Comparison of ENCODE assay signal across 26 cellular contexts in genomic region chr2:144115892-144116291, GRCh38.
DNase-seq lines count a peak whose midpoint lies in the region; ATAC-seq, FAIRE-seq and TF ChIP-seq lines count a peak whose summit lies in the region.
"Had no signal": no experiment of that assay in that cellular context is flagged by ENCODE, and none has a peak within 500 bp of the region (broad histone marks: within the 10 kb centered on the region; RNA-seq: fewer than 3 reads in every experiment).

No MANE protein-coding gene starts in this region.

- intact Hi-C loops in IMR-90 (cut with micrococcal nuclease) (no loop called here), endothelial cell of umbilical vein (cut with micrococcal nuclease) (loop anchor here (10.0 kb wide), 1 partner anchor 631 kb away; no protein-coding TSS in a partner anchor)

- H4K20me1 ChIP-seq in IMR-90 (ENCODE audit: insufficient read depth, low read length) = no peaks in the 10 kb centered on the region
- H4K20me1 ChIP-seq in endothelial cell of umbilical vein (replicated peaks; ENCODE audit: control insufficient read depth, extremely low read depth, insufficient read depth, low read length) = no peaks in the 10 kb centered on the region

- H3K9me3 ChIP-seq in IMR-90 (ENCODE audit: control insufficient read depth, insufficient read depth, low read length) (no peaks in the 10 kb centered on the region), endothelial cell of umbilical vein (replicated peaks; ENCODE audit: control insufficient read depth, insufficient read depth, low read length) (no peaks in the 10 kb centered on the region)
- H3K9me3 ChIP-seq: psoas muscle had no signal

- CTCF ChIA-PET in IMR-90 (lab: Yijun Ruan, JAX) (no interaction called here), endothelial cell of umbilical vein (lab: Charles Lee) (no interaction called here)

- H2AFZ ChIP-seq in IMR-90 (replicated peaks; ENCODE audit: low read length, poor library complexity) = no peak overlapping the region
- H2AFZ ChIP-seq in endothelial cell of umbilical vein (ENCODE audit: low read depth, low read length) = no peak overlapping the region

- H3K4me1 ChIP-seq in IMR-90 (ENCODE audit: control insufficient read depth, insufficient read depth, low read length) (peaks cover 3% of the 10 kb centered on the region), endothelial cell of umbilical vein (ENCODE audit: control insufficient read depth, extremely low read depth, insufficient read depth, low read length) (peaks cover 9% of the 10 kb centered on the region)
- H3K4me1 ChIP-seq: psoas muscle, tibial nerve had no signal

- no peak overlapping the region for H2BK120ac ChIP-seq in IMR-90 (ENCODE audit: low read depth, low read length)

- no peak overlapping the region for H3K4me3 Mint-ChIP-seq in mesothelial cell of epicardium
- H3K4me3 Mint-ChIP-seq: activated CD8-positive, alpha-beta T cell treated with anti-CD3 and anti-CD28 coated beads for 36 hours; CD8-positive, alpha-beta memory T cell; naive B cell had no signal

- in situ Hi-C loops in IMR-90 (cut with MboI; ENCODE audit: low sequenced_read_pairs) = no loop called here

- POLR2A ChIA-PET in IMR-90 (lab: Charles Lee; ENCODE audit: unreplicated experiment) = no interaction called here
- POLR2A ChIA-PET in endothelial cell of umbilical vein (lab: Charles Lee) = no interaction called here

- no peak overlapping the region for H3K56ac ChIP-seq in IMR-90 (ENCODE audit: extremely low read depth, insufficient read depth, low read length)

- peaks cover 37% of the 10 kb centered on the region for H3K4me1 Mint-ChIP-seq in mesothelial cell of epicardium

- TF ChIP-seq RAD21 in IMR-90 (IDR thresholded peaks at IDR 0.05; ENCODE audit: low read length) = no peak

- no peak overlapping the region for H4K5ac ChIP-seq in IMR-90 (ENCODE audit: low read depth, low read length)

- no peaks in the 10 kb centered on the region for H3K79me2 ChIP-seq in endothelial cell of umbilical vein (ENCODE audit: control insufficient read depth, insufficient read depth, low read length)

- no peak overlapping the region for H2BK5ac ChIP-seq in IMR-90 (ENCODE audit: low read depth, low read length, poor library complexity, severe bottlenecking)

- no peak overlapping the region for H2AK9ac ChIP-seq in IMR-90 (replicated peaks; ENCODE audit: low read depth, low read length, poor library complexity)

- peaks cover 15% of the 10 kb centered on the region for H3K36me3 Mint-ChIP-seq in mesothelial cell of epicardium

- no peak overlapping the region for H2BK15ac ChIP-seq in IMR-90 (ENCODE audit: low read depth, low read length)

- H3K27me3 ChIP-seq in IMR-90 (ENCODE audit: control insufficient read depth, insufficient read depth, low read length) (no peaks in the 10 kb centered on the region), endothelial cell of umbilical vein (ENCODE audit: control insufficient read depth in 2 of 2, insufficient read depth in 2 of 2, low read length in 2 of 2) (no peaks in the 10 kb centered on the region)
- H3K27me3 ChIP-seq: heart right ventricle, tibial nerve had no signal

- H3K4ac ChIP-seq in IMR-90 (ENCODE audit: low read depth, low read length) = no peak overlapping the region

- TF ChIP-seq CTCF in AG10803 (conservative IDR thresholded peaks at IDR 0.05; ENCODE audit: low read length) = no peak
- no peak for TF ChIP-seq CTCF in IMR-90 (conservative IDR thresholded peaks at IDR 0.05; ENCODE audit: low read depth, low read length)
- no peak for TF ChIP-seq CTCF in endothelial cell of umbilical vein (IDR thresholded peaks at IDR 0.05; ENCODE audit: extremely low read depth in 1 of 2, insufficient read depth in 1 of 2, low read depth in 1 of 2, low read length in 2 of 2)
- TF ChIP-seq CTCF in mesothelial cell of epicardium (IDR thresholded peaks at IDR 0.05; ENCODE audit: unreplicated experiment) = no peak

- dilution Hi-C loops in IMR-90 (cut with HindIII; ENCODE audit: low sequenced_read_pairs, unreplicated experiment) (no loop called here), endothelial cell of umbilical vein (cut with MboI; ENCODE audit: extremely low pct_ligation_motif_present, low sequenced_read_pairs) (no loop called here)

- TF ChIP-seq POLR2A in IMR-90 (IDR thresholded peaks at IDR 0.05; ENCODE audit: low read depth, low read length) (no peak), endothelial cell of umbilical vein (IDR thresholded peaks at IDR 0.05; ENCODE audit: low read depth, low read length) (no peak)

- H3K27me3 Mint-ChIP-seq in mesothelial cell of epicardium (ENCODE audit: low read depth) = no peaks in the 10 kb centered on the region
- H3K27me3 Mint-ChIP-seq: activated CD8-positive, alpha-beta T cell treated with anti-CD3 and anti-CD28 coated beads for 36 hours; CD8-positive, alpha-beta memory T cell; naive B cell had no signal

- peak; percentile 15 for DNase-seq in AG10803 (ENCODE audit: low read depth)
- DNase-seq in IMR-90 = peak; percentile 69
- DNase-seq in endothelial cell of umbilical vein (ENCODE audit: low read depth, low spot score) = no peak
- DNase-seq in mesothelial cell of epicardium (ENCODE audit: low spot score in 2 of 2, unreplicated experiment in 2 of 2) = no peak
- DNase-seq in OCI-M2 (lab: John Stamatoyannopoulos, UW; ENCODE audit: unreplicated experiment) = no peak
- DNase-seq in Ammon's horn (ENCODE audit: low spot score) = no peak
- no peak for DNase-seq in MV-4-11 (lab: John Stamatoyannopoulos, UW)
- no peak for DNase-seq in GF-D8 (lab: John Stamatoyannopoulos, UW)
- DNase-seq: activated CD8-positive, alpha-beta T cell treated with anti-CD3 and anti-CD28 coated beads for 36 hours; anterior cingulate cortex; CD8-positive, alpha-beta memory T cell; effector CD4-positive, alpha-beta T cell; heart right ventricle; kidney glomerular epithelial cell; midbrain; naive B cell; NCI-H1092 treated with DMSO at 0.1 percent for 48 hours; NCI-H187; NCI-H2171; NCI-H510A treated with DMSO at 0.1 percent for 48 hours; psoas muscle; stimulated activated CD4-positive, alpha-beta T cell treated with anti-CD3 and anti-CD28 coated beads, Interleukin-4, amount 100 ng/mL, for 24 hours had no signal

- WGBS in IMR-90 (ENCODE audit: extremely low coverage in 2 of 2, insufficient read length in 1 of 2), 2 experiments = no CpG with 5 or more reads among the region's 1 CpG

- H3K36me3 ChIP-seq in IMR-90 (ENCODE audit: control insufficient read depth, insufficient read depth, low read length) (no peaks in the 10 kb centered on the region), endothelial cell of umbilical vein (ENCODE audit: control insufficient read depth in 2 of 2, extremely low read depth in 1 of 2, insufficient read depth in 2 of 2, low read length in 2 of 2) (no peaks in the 10 kb centered on the region)
- H3K36me3 ChIP-seq: heart right ventricle had no signal

- H2BK20ac ChIP-seq in IMR-90 (ENCODE audit: low read depth, low read length) = no peak overlapping the region

- H3K9me3 Mint-ChIP-seq in mesothelial cell of epicardium = peaks cover 12% of the 10 kb centered on the region

- H3K4me3 ChIP-seq in AG10803 (ENCODE audit: low read length) (no peak overlapping the region), IMR-90 (ENCODE audit: insufficient read depth, low read depth, low read length) (no peak overlapping the region), endothelial cell of umbilical vein (replicated peaks in 1 of 3; ENCODE audit: insufficient read depth in 1 of 3, low read depth in 1 of 3, low read length in 3 of 3) (no peak overlapping the region)
- H3K4me3 ChIP-seq: heart right ventricle, psoas muscle, tibial nerve had no signal

- peak overlapping the region; percentile 20 for H3K14ac ChIP-seq in IMR-90 (replicated peaks; ENCODE audit: low read depth, low read length)

- H3K9ac ChIP-seq in IMR-90 (ENCODE audit: low read depth, low read length) = no peak overlapping the region
- no peak overlapping the region for H3K9ac ChIP-seq in endothelial cell of umbilical vein (replicated peaks; ENCODE audit: extremely low read depth, insufficient read depth, low read length)

- H3K18ac ChIP-seq in IMR-90 (ENCODE audit: low read depth, low read length) = no peak overlapping the region

- H3K4me2 ChIP-seq in IMR-90 (ENCODE audit: low read depth, low read length) = no peak overlapping the region
- no peak overlapping the region for H3K4me2 ChIP-seq in endothelial cell of umbilical vein (ENCODE audit: insufficient read depth, low read length)

- no peak overlapping the region for H2AK5ac ChIP-seq in IMR-90 (ENCODE audit: low read depth, low read length)

- H4K8ac ChIP-seq in IMR-90 (ENCODE audit: low read depth in 2 of 2, low read length in 2 of 2) = no peak overlapping the region

- peak; percentile 63; the same call in 1 of the 2 replicates for ATAC-seq in IMR-90 (ENCODE audit: low read depth)
- ATAC-seq: activated CD8-positive, alpha-beta T cell treated with anti-CD3 and anti-CD28 coated beads for 36 hours; activated naive CD4-positive, alpha-beta T cell treated with anti-CD3 and anti-CD28 coated beads, Interleukin-2, amount 50 U/mL, for 72 hours; heart right ventricle; psoas muscle; Right ventricle myocardium inferior had no signal

- H3K9me1 ChIP-seq in IMR-90 (ENCODE audit: insufficient read depth, low read length) = peaks cover 3% of the 10 kb centered on the region
- no peaks in the 10 kb centered on the region for H3K9me1 ChIP-seq in endothelial cell of umbilical vein (replicated peaks; ENCODE audit: control insufficient read depth, extremely low read depth, insufficient read depth, low read length)

- no peaks in the 10 kb centered on the region for H3K79me1 ChIP-seq in IMR-90 (ENCODE audit: low read depth in 1 of 2, low read length in 2 of 2)

- no peak overlapping the region for H3K23ac ChIP-seq in IMR-90 (ENCODE audit: low read depth, low read length)

- peak overlapping the region; percentile 45 for H3K27ac Mint-ChIP-seq in mesothelial cell of epicardium
- H3K27ac Mint-ChIP-seq: activated CD8-positive, alpha-beta T cell treated with anti-CD3 and anti-CD28 coated beads for 36 hours; activated naive CD4-positive, alpha-beta T cell treated with anti-CD3 and anti-CD28 coated beads, Interleukin-2, amount 50 U/mL, for 72 hours had no signal

- FAIRE-seq in endothelial cell of umbilical vein (lab: Jason Lieb, UNC) = peak; percentile 33

- no TSS peak for BruUV-seq in IMR-90 (replicated peaks; lab: Mats Ljungman, UMichigan)
- no TSS peak for BruUV-seq in endothelial cell of umbilical vein (replicated peaks; lab: Mats Ljungman, UMichigan)

- H3K27ac ChIP-seq in IMR-90 (ENCODE audit: insufficient read depth, low read length) (no peak overlapping the region), endothelial cell of umbilical vein (ENCODE audit: insufficient read depth, low read depth, low read length) (no peak overlapping the region)
- H3K27ac ChIP-seq: epithelial cell of prostate, heart right ventricle, psoas muscle, tibial nerve had no signal

- no peak overlapping the region for H4K91ac ChIP-seq in IMR-90 (ENCODE audit: insufficient read depth, low read depth, low read length)

TF ChIP-seq in IMR-90, 13 proteins besides CTCF, POLR2A, EP300 and RAD21 (continues in another document):
- TF ChIP-seq MAZ (IDR thresholded peaks at IDR 0.05; ENCODE audit: borderline replicate concordance, low read depth, low read length) (no peak), MAFK (IDR thresholded peaks at IDR 0.05; ENCODE audit: low read depth, low read length) (peak; percentile 95)

Comparison
In these comparisons a context has a peak if more than half of its experiments do, and no peak if none do; other contexts are left out.
1. DNase-seq: peak in AG10803 (single experiment) and IMR-90 (single experiment); none in endothelial cell of umbilical vein (single experiment), mesothelial cell of epicardium (0 of 2), OCI-M2 (single experiment), Ammon's horn (single experiment), MV-4-11 (single experiment) and GF-D8 (single experiment).